Comparison of ENCODE assay signal across 25 cellular contexts in the genomic region with DNA sequence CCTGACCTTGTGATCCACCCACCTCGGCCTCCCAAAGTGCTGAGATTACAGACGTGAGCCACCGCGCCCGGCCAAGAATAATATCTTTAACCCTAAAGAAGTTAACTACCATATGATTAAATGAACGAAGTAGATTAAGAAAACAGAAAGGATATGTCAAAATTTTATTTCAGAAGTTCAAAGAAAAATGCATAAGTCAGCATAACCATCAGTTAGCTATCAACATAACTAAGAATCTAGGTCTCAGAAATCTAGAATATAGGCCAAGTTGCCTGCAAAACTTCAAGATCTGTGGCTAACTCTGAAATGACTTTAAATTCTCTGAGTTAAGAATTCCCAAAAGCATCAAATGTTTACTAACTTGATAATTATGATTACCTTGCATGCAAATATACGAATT.
"Had no signal": no experiment of that assay in that cellular context is flagged by ENCODE, and none has a peak within 500 bp of the region (broad histone marks: within the 10 kb centered on the region; RNA-seq: fewer than 3 reads in every experiment).

No MANE protein-coding gene starts in this region.

- H3K27me3 Mint-ChIP-seq: effector memory CD8-positive, alpha-beta T cell had no signal

- H3K27ac ChIP-seq: gastrocnemius medialis, lower lobe of right lung, pancreas, stomach, thyroid gland, vagina had no signal

- ATAC-seq: effector memory CD8-positive, alpha-beta T cell; gastrocnemius medialis; left ventricle myocardium superior; natural killer cell; pancreas; sciatic nerve had no signal

- DNase-seq: cortex of kidney; effector memory CD8-positive, alpha-beta T cell; erythroblast; foreskin fibroblast; gastrocnemius medialis; head of caudate nucleus; left ventricle myocardium superior; lower lobe of right lung; natural killer cell; occipital lobe; pancreas; retina; stimulated activated CD4-positive, alpha-beta T cell treated with anti-CD3 and anti-CD28 coated beads, Interleukin-12 subunit alpha, Interleukin-12 subunit beta, amount 100 ng/mL, for 4 hours; stimulated activated CD4-positive, alpha-beta T cell treated with anti-CD3 and anti-CD28 coated beads, Interleukin-1b, Interleukin-23, amount 100 ng/mL, for 48 hours; stimulated activated CD4-positive, alpha-beta T cell treated with anti-CD3 and anti-CD28 coated beads, Interleukin-4, amount 100 ng/mL, for 1 hour; stimulated activated CD8-positive, alpha-beta memory T cell treated with anti-CD3 and anti-CD28 coated beads, Interleukin-4, amount 100 ng/mL, for 48 hours; stimulated activated naive CD4-positive, alpha-beta T cell treated with Interleukin-2 at 50 U/mL for 16 hours; stomach; thyroid gland; trophoblast cell had no signal

- FAIRE-seq: endometrium, keratinocyte, pancreas had no signal

- H3K4me1 ChIP-seq: gastrocnemius medialis, lower lobe of right lung, pancreas, stomach, thyroid gland, vagina had no signal

- H3K27me3 ChIP-seq: gastrocnemius medialis, pancreas, stomach, thyroid gland, vagina had no signal

- H3K9me3 Mint-ChIP-seq: effector memory CD8-positive, alpha-beta T cell; natural killer cell had no signal

- H3K4me2 ChIP-seq: smooth muscle cell had no signal

- H3K27ac Mint-ChIP-seq: effector memory CD8-positive, alpha-beta T cell; natural killer cell had no signal

- H3K4me3 Mint-ChIP-seq: effector memory CD8-positive, alpha-beta T cell; natural killer cell had no signal

- H3K9me3 ChIP-seq: gastrocnemius medialis, lower lobe of right lung, pancreas, stomach, thyroid gland, vagina had no signal

- H3K4me3 ChIP-seq: gastrocnemius medialis, lower lobe of right lung, pancreas, smooth muscle cell, stomach, thyroid gland, vagina had no signal
